ENCODE assay signal across 26 cellular contexts in the genomic region with DNA sequence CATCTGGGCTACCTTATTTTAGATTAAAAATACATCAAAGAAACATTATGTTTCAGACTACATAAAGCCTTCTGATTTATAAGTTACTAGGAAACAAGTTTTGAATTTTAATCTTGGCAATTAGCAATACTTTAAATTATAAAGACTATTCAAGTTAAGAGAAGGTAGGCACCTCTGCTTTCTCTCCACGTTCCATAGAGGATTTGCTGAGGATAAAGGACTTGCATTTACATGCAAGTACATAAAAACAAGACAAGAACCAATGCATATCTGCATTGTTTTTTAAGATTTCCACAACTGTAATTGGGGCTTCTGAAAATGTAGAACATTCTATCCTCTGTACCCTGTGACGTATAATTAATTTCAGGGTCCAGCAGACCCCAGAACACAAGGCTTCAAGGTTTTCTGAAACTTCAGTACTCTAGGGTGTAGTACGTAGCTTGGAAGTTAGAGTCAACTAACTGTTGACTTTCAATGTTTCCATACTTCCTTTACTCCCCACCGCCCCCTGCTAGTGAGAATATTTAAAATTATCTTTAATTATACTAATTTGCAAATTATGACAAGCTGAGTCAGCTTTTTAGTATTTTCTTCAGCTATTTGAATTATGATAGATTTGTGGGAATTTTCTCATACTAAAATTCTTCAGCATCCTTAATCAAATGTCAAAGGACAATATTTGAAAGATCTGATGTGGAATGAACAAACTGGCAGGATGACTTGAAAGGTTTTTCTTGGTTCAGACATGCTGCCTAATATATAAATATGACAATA.
"Had no signal": no experiment of that assay in that cellular context is flagged by ENCODE, and none has a peak within 500 bp of the region (broad histone marks: within the 10 kb centered on the region; RNA-seq: fewer than 3 reads in every experiment).

No MANE protein-coding gene starts in this region.

- H3K9me3 Mint-ChIP-seq: stimulated activated memory B cell treated with anti-CD40 and anti-IgM and Interleukin-4, amounts not matched to agents 10 μg/mL and 1 μg/mL and 100 μg/mL, for 72 hours had no signal

- H3K36me3 ChIP-seq: neutrophil, sigmoid colon, spleen, tibial artery, upper lobe of left lung, uterus had no signal

- H3K36me3 Mint-ChIP-seq: naive B cell; natural killer cell treated with Interleukin-12 subunit alpha and Interleukin-12 subunit beta and Interleukin-15 and Interleukin-18, amount 100 ng/mL, for 72 hours; stimulated activated memory B cell treated with anti-CD40 and anti-IgM and Interleukin-4, amounts not matched to agents 10 μg/mL and 1 μg/mL and 100 μg/mL, for 72 hours had no signal

- H3K4me3 Mint-ChIP-seq: mesothelial cell of epicardium; naive B cell; natural killer cell treated with Interleukin-12 subunit alpha and Interleukin-12 subunit beta and Interleukin-15 and Interleukin-18, amount 100 ng/mL, for 72 hours; neural crest cell; stimulated activated memory B cell treated with anti-CD40 and anti-IgM and Interleukin-4, amounts not matched to agents 10 μg/mL and 1 μg/mL and 100 μg/mL, for 72 hours had no signal

- H3K9me3 ChIP-seq: mucosa of descending colon, neutrophil, sigmoid colon, spleen, testis, tibial artery, upper lobe of left lung, uterus had no signal

- H3K4me1 Mint-ChIP-seq: naive B cell; neural crest cell; stimulated activated memory B cell treated with anti-CD40 and anti-IgM and Interleukin-4, amounts not matched to agents 10 μg/mL and 1 μg/mL and 100 μg/mL, for 72 hours had no signal

- H3K9ac ChIP-seq: parathyroid adenoma had no signal

- H3K27me3 Mint-ChIP-seq: naive B cell, progenitor cell of endocrine pancreas had no signal

- DNase-seq: dorsolateral prefrontal cortex; effector CD4-positive, alpha-beta T cell; head of caudate nucleus; kidney; mucosa of descending colon; naive B cell; sigmoid colon; spleen; stimulated activated CD4-positive, alpha-beta T cell treated with anti-CD3 and anti-CD28 coated beads, Interleukin-4, amount 100 ng/mL, for 4 hours; stimulated activated naive CD8-positive, alpha-beta T cell treated with anti-CD3 and anti-CD28 coated beads, Interleukin-15, Interleukin-2, amounts not matched to agents 100 U/mL and 50 U/mL, for 24 hours; substantia nigra; testis; tibial artery; upper lobe of left lung; uterus had no signal

- H3K27ac ChIP-seq: dorsolateral prefrontal cortex, neutrophil, parathyroid adenoma, sigmoid colon, spleen, testis, tibial artery, upper lobe of left lung, uterus had no signal

- H3K27ac Mint-ChIP-seq: mesothelial cell of epicardium; naive B cell; natural killer cell treated with Interleukin-12 subunit alpha and Interleukin-12 subunit beta and Interleukin-15 and Interleukin-18, amount 100 ng/mL, for 72 hours; progenitor cell of endocrine pancreas; stimulated activated memory B cell treated with anti-CD40 and anti-IgM and Interleukin-4, amounts not matched to agents 10 μg/mL and 1 μg/mL and 100 μg/mL, for 72 hours had no signal

- FAIRE-seq: colon, frontal cortex, kidney had no signal

- ATAC-seq: left lobe of liver; mucosa of descending colon; natural killer cell treated with Interleukin-12 subunit alpha and Interleukin-12 subunit beta and Interleukin-15 and Interleukin-18, amount 100 ng/mL, for 72 hours; stimulated activated memory B cell treated with anti-CD40 and anti-IgM and Interleukin-4, amounts not matched to agents 10 μg/mL and 1 μg/mL and 100 μg/mL, for 72 hours; stimulated activated naive CD8-positive, alpha-beta T cell treated with anti-CD3 and anti-CD28 coated beads, Interleukin-15, Interleukin-2, amounts not matched to agents 100 U/mL and 50 U/mL, for 24 hours had no signal

- H3K4me1 ChIP-seq: parathyroid adenoma, sigmoid colon, spleen, testis, tibial artery, upper lobe of left lung, uterus had no signal

- H2AFZ ChIP-seq: parathyroid adenoma had no signal

- H3K27me3 ChIP-seq: dorsolateral prefrontal cortex, sigmoid colon, testis, tibial artery, upper lobe of left lung, uterus had no signal

- H3K4me3 ChIP-seq: dorsolateral prefrontal cortex, lung, mucosa of descending colon, sigmoid colon, spleen, testis, tibial artery, upper lobe of left lung, uterus had no signal

- H3K79me2 ChIP-seq: parathyroid adenoma had no signal
